In genomic region chr9:20170122-20170521, GRCh38 we compare ENCODE assay signal across 8 cellular contexts.
"Had no signal": no experiment of that assay in that cellular context is flagged by ENCODE, and none has a peak within 500 bp of the region (broad histone marks: within the 10 kb centered on the region; RNA-seq: fewer than 3 reads in every experiment).

No MANE protein-coding gene starts in this region.

- H3K4me3 ChIP-seq: GM23338 had no signal

- H3K4me3 Mint-ChIP-seq: GM23338, H9, HFFc6, IgD-negative memory B cell had no signal

- H3K36me3 Mint-ChIP-seq: IgD-negative memory B cell had no signal

- ATAC-seq: GM23338, HepG2 had no signal

- H3K27ac ChIP-seq: HL-60 had no signal

- DNase-seq: H9, HCEC 1CT, HFFc6, KBM-7 had no signal

- H3K27me3 Mint-ChIP-seq: IgD-negative memory B cell had no signal

- H3K4me1 Mint-ChIP-seq: GM23338, H9, IgD-negative memory B cell had no signal

- H3K27ac Mint-ChIP-seq: GM23338, H9, HFFc6, IgD-negative memory B cell had no signal
